Comparison of ENCODE assay signal across 13 cellular contexts in the genomic region with DNA sequence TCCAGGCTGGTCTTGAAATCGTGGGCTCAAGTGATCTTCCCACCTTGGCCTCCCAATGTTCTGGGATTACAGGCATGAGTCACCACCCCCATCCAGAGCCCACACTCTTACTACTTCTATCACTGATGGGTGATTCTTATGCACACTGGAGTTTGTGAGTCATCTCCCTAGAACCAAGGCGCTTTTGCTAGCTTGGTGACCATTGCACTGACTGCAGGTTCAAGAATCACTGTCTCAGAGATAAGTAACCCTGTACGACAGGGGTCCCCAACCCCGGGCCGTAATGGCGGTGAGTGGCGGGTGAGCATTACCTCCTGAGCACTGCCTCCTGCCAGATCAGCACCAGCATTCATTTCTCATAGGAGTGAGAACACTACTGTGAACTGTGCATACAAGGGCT.
DNase-seq lines count a peak whose midpoint lies in the region; ATAC-seq and TF ChIP-seq lines count a peak whose summit lies in the region.
"Had no signal": no experiment of that assay in that cellular context is flagged by ENCODE, and none has a peak within 500 bp of the region (broad histone marks: within the 10 kb centered on the region; RNA-seq: fewer than 3 reads in every experiment).

No MANE protein-coding gene starts in this region.

- no peaks in the 10 kb centered on the region for H3K36me3 Mint-ChIP-seq in activated T-cell treated with anti-CD3 and anti-CD28 coated beads, Interleukin-2, amount 50 U/mL, for 24 hours (ENCODE audit: low read depth)
- H3K36me3 Mint-ChIP-seq in osteocyte (ENCODE audit: unreplicated experiment): no peaks in the 10 kb centered on the region

- no peaks in the 10 kb centered on the region for H3K27me3 Mint-ChIP-seq in activated T-cell treated with anti-CD3 and anti-CD28 coated beads, Interleukin-2, amount 50 U/mL, for 24 hours
- H3K27me3 Mint-ChIP-seq in osteocyte (ENCODE audit: unreplicated experiment): peaks cover 8% of the 10 kb centered on the region

- no peaks in the 10 kb centered on the region for H4K20me1 ChIP-seq in SK-N-SH (ENCODE audit: insufficient read depth)

- no peak overlapping the region for H3K4me2 ChIP-seq in SK-N-SH

- ATAC-seq in mucosa of descending colon: no peak

- no peak overlapping the region for H3K9ac ChIP-seq in SK-N-SH

- no peak for TF ChIP-seq EP300 in SK-N-SH (IDR thresholded peaks at IDR 0.05; ENCODE audit: borderline replicate concordance in 1 of 2, low read depth in 1 of 2, low read length in 1 of 2)

- POLR2A ChIA-PET in SK-N-SH (lab: Yijun Ruan, JAX): no interaction called here

- H3K4me3 Mint-ChIP-seq in activated T-cell treated with anti-CD3 and anti-CD28 coated beads, Interleukin-2, amount 50 U/mL, for 24 hours: no peak overlapping the region
- H3K4me3 Mint-ChIP-seq in osteocyte (ENCODE audit: unreplicated experiment): no peak overlapping the region

- TF ChIP-seq RAD21 in SK-N-SH (IDR thresholded peaks at IDR 0.05; ENCODE audit: low read length): no peak

- H3K9me2 ChIP-seq in SK-N-SH: no peaks in the 10 kb centered on the region

- TF ChIP-seq CTCF in SK-N-SH (IDR thresholded peaks at IDR 0.05) (no peak), cardiac fibroblast (IDR thresholded peaks at IDR 0.05; ENCODE audit: low read depth, low read length) (no peak), osteocyte (IDR thresholded peaks at IDR 0.05) (no peak), mucosa of descending colon (IDR thresholded peaks at IDR 0.05) (no peak)

- DNase-seq in activated T-cell treated with anti-CD3 and anti-CD28 coated beads, Interleukin-2, amount 50 U/mL, for 24 hours: peak; percentile 66
- DNase-seq in activated T-cell treated with anti-CD3 and anti-CD28 coated beads for 4 hours: no peak
- no peak for DNase-seq in SK-N-SH
- DNase-seq in cardiac fibroblast (ENCODE audit: low read depth in 2 of 2): peak; percentile 11 to 29
- DNase-seq in stimulated activated CD8-positive, alpha-beta memory T cell treated with anti-CD3 and anti-CD28 coated beads, Interleukin-4, amount 100 ng/mL, for 48 hours: peak; percentile 63
- no peak for DNase-seq in osteocyte (ENCODE audit: extremely low spot score, unreplicated experiment)
- no peak for DNase-seq in mucosa of descending colon
- DNase-seq in SHP77 (lab: John Stamatoyannopoulos, UW): no peak
- DNase-seq: anterior cingulate cortex, DMS53, Karpas-422, transverse colon had no signal

- H3K9me3 ChIP-seq in SK-N-SH (no peaks in the 10 kb centered on the region), mucosa of descending colon (no peaks in the 10 kb centered on the region)
- H3K9me3 ChIP-seq: right atrium auricular region, transverse colon had no signal

- 86% methylated on average over 7 of the region's 7 CpGs for WGBS in SK-N-SH (ENCODE audit: low lambda C conversion rate)

- H2AFZ ChIP-seq in SK-N-SH (ENCODE audit: low read depth): no peak overlapping the region

- H3K4me3 ChIP-seq in SK-N-SH (ENCODE audit: low read depth in 2 of 2, low read length in 1 of 2) (no peak overlapping the region), cardiac fibroblast (replicated peaks in 1 of 2; ENCODE audit: low read depth in 2 of 2, low read length in 2 of 2) (no peak overlapping the region), mucosa of descending colon (no peak overlapping the region)
- H3K4me3 ChIP-seq: right atrium auricular region, transverse colon had no signal

- CTCF ChIA-PET in SK-N-SH (lab: Yijun Ruan, JAX): no interaction called here

- H3K4me1 ChIP-seq in SK-N-SH (ENCODE audit: control insufficient read depth in 1 of 2, insufficient read depth in 2 of 2, low read depth in 1 of 2, low read length in 1 of 2): peaks cover 0 to 4% of the 10 kb centered on the region in 2 experiments; a peak in 2 of 4 replicates
- no peaks in the 10 kb centered on the region for H3K4me1 ChIP-seq in mucosa of descending colon (ENCODE audit: low read depth)
- H3K4me1 ChIP-seq: right atrium auricular region, transverse colon had no signal

- H3K27ac Mint-ChIP-seq in activated T-cell treated with anti-CD3 and anti-CD28 coated beads, Interleukin-2, amount 50 U/mL, for 24 hours: peak overlapping the region; percentile 89
- H3K27ac Mint-ChIP-seq in osteocyte (ENCODE audit: unreplicated experiment): no peak overlapping the region

- H3K27ac ChIP-seq in SK-N-SH (ENCODE audit: low read depth in 2 of 2, low read length in 1 of 2): no peak overlapping the region
- H3K27ac ChIP-seq: right atrium auricular region, transverse colon had no signal

- no peaks in the 10 kb centered on the region for H3F3A ChIP-seq in SK-N-SH (replicated peaks; ENCODE audit: insufficient read depth)

- H3K4me1 Mint-ChIP-seq in activated T-cell treated with anti-CD3 and anti-CD28 coated beads, Interleukin-2, amount 50 U/mL, for 24 hours (ENCODE audit: low read depth): peaks cover 97% of the 10 kb centered on the region
- no peaks in the 10 kb centered on the region for H3K4me1 Mint-ChIP-seq in osteocyte (ENCODE audit: unreplicated experiment)

- H3K9me3 Mint-ChIP-seq in activated T-cell treated with anti-CD3 and anti-CD28 coated beads, Interleukin-2, amount 50 U/mL, for 24 hours: no peaks in the 10 kb centered on the region
- no peaks in the 10 kb centered on the region for H3K9me3 Mint-ChIP-seq in osteocyte (ENCODE audit: unreplicated experiment)

- intact Hi-C loops in mucosa of descending colon (cut with DNase I, micrococcal nuclease): no loop called here

- no peaks in the 10 kb centered on the region for H3K27me3 ChIP-seq in SK-N-SH (ENCODE audit: insufficient read depth)
- H3K27me3 ChIP-seq: right atrium auricular region, transverse colon had no signal

- H3K79me2 ChIP-seq in SK-N-SH (ENCODE audit: insufficient read depth): no peaks in the 10 kb centered on the region

- H3K36me3 ChIP-seq in SK-N-SH (replicated peaks in 1 of 2; ENCODE audit: control insufficient read depth in 1 of 2, insufficient read depth in 2 of 2, low read length in 1 of 2) (no peaks in the 10 kb centered on the region), mucosa of descending colon (ENCODE audit: low read depth) (no peaks in the 10 kb centered on the region)
- H3K36me3 ChIP-seq: right atrium auricular region, transverse colon had no signal

TF ChIP-seq in SK-N-SH, 30 proteins besides CTCF, POLR2A, EP300 and RAD21:
- TF ChIP-seq TCF12 (IDR thresholded peaks at IDR 0.05) (no peak), MEF2A (IDR thresholded peaks at IDR 0.05; ENCODE audit: borderline replicate concordance, low read depth) (no peak), FOSL2 (IDR thresholded peaks at IDR 0.05; ENCODE audit: borderline replicate concordance, low read depth) (peak; percentile 44; the same call in 1 of the 2 replicates), SIN3A (IDR thresholded peaks at IDR 0.05; ENCODE audit: borderline replicate concordance, low read depth, low read length) (no peak), MXI1 (IDR thresholded peaks at IDR 0.05; ENCODE audit: low read depth, low read length) (no peak), FOXJ3 (CRISPR knock-in tag; IDR thresholded peaks at IDR 0.05) (no peak), CHD2 (IDR thresholded peaks at IDR 0.05; ENCODE audit: low read length, partially characterized antibody) (no peak), GATA2 (CRISPR knock-in tag; IDR thresholded peaks at IDR 0.05) (no peak), TAF1 (IDR thresholded peaks at IDR 0.05; ENCODE audit: borderline replicate concordance, low read depth, low read length) (no peak), POLR2AphosphoS5 (IDR thresholded peaks at IDR 0.05; ENCODE audit: low read depth, low read length) (no peak), GABPA (IDR thresholded peaks at IDR 0.05; ENCODE audit: low read depth) (no peak), TEAD4 (IDR thresholded peaks at IDR 0.05; ENCODE audit: borderline replicate concordance, insufficient read depth) (no peak), EZH2phosphoT487 (IDR thresholded peaks at IDR 0.05; ENCODE audit: borderline replicate concordance, low read depth) (no peak), JUND (IDR thresholded peaks at IDR 0.05) (peak; percentile 12; the same call in 1 of the 2 replicates), RFX5 (IDR thresholded peaks at IDR 0.05; ENCODE audit: low read length) (no peak)
- TF ChIP-seq, protein P1, sequence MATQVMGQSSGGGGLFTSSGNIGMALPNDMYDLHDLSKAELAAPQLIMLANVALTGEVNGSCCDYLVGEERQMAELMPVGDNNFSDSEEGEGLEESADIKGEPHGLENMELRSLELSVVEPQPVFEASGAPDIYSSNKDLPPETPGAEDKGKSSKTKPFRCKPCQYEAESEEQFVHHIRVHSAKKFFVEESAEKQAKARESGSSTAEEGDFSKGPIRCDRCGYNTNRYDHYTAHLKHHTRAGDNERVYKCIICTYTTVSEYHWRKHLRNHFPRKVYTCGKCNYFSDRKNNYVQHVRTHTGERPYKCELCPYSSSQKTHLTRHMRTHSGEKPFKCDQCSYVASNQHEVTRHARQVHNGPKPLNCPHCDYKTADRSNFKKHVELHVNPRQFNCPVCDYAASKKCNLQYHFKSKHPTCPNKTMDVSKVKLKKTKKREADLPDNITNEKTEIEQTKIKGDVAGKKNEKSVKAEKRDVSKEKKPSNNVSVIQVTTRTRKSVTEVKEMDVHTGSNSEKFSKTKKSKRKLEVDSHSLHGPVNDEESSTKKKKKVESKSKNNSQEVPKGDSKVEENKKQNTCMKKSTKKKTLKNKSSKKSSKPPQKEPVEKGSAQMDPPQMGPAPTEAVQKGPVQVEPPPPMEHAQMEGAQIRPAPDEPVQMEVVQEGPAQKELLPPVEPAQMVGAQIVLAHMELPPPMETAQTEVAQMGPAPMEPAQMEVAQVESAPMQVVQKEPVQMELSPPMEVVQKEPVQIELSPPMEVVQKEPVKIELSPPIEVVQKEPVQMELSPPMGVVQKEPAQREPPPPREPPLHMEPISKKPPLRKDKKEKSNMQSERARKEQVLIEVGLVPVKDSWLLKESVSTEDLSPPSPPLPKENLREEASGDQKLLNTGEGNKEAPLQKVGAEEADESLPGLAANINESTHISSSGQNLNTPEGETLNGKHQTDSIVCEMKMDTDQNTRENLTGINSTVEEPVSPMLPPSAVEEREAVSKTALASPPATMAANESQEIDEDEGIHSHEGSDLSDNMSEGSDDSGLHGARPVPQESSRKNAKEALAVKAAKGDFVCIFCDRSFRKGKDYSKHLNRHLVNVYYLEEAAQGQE (IDR thresholded peaks at IDR 0.05; ENCODE audit: low read depth, low read length): no peak
- TF ChIP-seq, protein P2, sequence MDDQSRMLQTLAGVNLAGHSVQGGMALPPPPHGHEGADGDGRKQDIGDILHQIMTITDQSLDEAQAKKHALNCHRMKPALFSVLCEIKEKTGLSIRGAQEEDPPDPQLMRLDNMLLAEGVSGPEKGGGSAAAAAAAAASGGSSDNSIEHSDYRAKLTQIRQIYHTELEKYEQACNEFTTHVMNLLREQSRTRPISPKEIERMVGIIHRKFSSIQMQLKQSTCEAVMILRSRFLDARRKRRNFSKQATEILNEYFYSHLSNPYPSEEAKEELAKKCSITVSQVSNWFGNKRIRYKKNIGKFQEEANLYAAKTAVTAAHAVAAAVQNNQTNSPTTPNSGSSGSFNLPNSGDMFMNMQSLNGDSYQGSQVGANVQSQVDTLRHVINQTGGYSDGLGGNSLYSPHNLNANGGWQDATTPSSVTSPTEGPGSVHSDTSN (IDR thresholded peaks at IDR 0.05): no peak

Comparison
In these comparisons a context has a peak if more than half of its experiments do, and no peak if none do; other contexts are left out.
1. DNase-seq: peak in activated T-cell treated with anti-CD3 and anti-CD28 coated beads, Interleukin-2, amount 50 U/mL, for 24 hours (single experiment), cardiac fibroblast (2 of 2) and stimulated activated CD8-positive, alpha-beta memory T cell treated with anti-CD3 and anti-CD28 coated beads, Interleukin-4, amount 100 ng/mL, for 48 hours (single experiment); none in activated T-cell treated with anti-CD3 and anti-CD28 coated beads for 4 hours (single experiment), SK-N-SH (single experiment), osteocyte (single experiment), mucosa of descending colon (0 of 3) and SHP77 (0 of 2).